8 cellular contexts compared by ENCODE assay signal in the genomic region with DNA sequence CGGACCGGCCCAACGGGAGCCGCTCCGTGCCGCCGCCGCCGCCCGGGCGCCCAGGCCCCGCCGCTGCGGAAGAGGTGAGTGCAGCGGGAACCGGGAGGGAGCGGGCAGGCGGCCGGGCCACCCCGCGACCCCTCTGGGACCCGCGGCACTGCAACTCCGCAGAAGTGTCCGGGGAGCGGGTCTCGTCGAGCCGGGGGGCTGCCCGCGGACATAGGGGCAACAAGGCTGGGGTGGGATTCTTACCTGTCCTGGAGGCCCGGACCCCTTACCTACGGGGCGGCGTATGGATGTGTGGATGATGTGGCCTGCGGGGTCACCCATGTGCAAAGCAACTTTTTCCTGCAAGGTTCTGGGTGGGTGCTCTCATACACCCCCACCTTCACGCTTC. TPM values are rescaled to one million over a fixed set of nuclear protein-coding genes. Genes with fewer than 3 reads are reported as not detected.
DNase-seq lines count a peak whose midpoint lies in the region; ATAC-seq and TF ChIP-seq lines count a peak whose summit lies in the region.

No MANE protein-coding gene starts in this region.

- peak overlapping the region; percentile 74 for H3K9ac ChIP-seq in mammary epithelial cell (ENCODE audit: insufficient read depth, low read length)

- H3K4me3 ChIP-seq in cardiac muscle cell = peak overlapping the region; percentile 47
- peak overlapping the region; percentile 69 to 84 (median 71) for H3K4me3 ChIP-seq in mammary epithelial cell (replicated peaks in 1 of 3; ENCODE audit: insufficient read depth in 1 of 3, low read depth in 2 of 3, low read length in 3 of 3)
- peak overlapping the region; percentile 60 for H3K4me3 ChIP-seq in urinary bladder (ENCODE audit: low read depth, low read length)

- H3K27me3 Mint-ChIP-seq in mesothelial cell of epicardium (ENCODE audit: low read depth) = peaks cover 2% of the 10 kb centered on the region

- peaks cover 36% of the 10 kb centered on the region for H3K4me1 ChIP-seq in cardiac muscle cell (ENCODE audit: low read depth)
- peaks cover 71% of the 10 kb centered on the region for H3K4me1 ChIP-seq in mammary epithelial cell (ENCODE audit: insufficient read depth, low read length)
- no peaks in the 10 kb centered on the region for H3K4me1 ChIP-seq in urinary bladder (ENCODE audit: insufficient read depth)

- dilution Hi-C loops in mammary epithelial cell (cut with HindIII; ENCODE audit: low sequenced_read_pairs) = no loop called here

- no peaks in the 10 kb centered on the region for H3K27me3 ChIP-seq in cardiac muscle cell
- no peaks in the 10 kb centered on the region for H3K27me3 ChIP-seq in mammary epithelial cell (ENCODE audit: insufficient read depth, low read length)

- WGBS in mammary epithelial cell (ENCODE audit: low coverage, missing lambda C conversion rate) = 1% methylated on average over 14 of the region's 37 CpGs
- WGBS in urinary bladder = 4% methylated on average over 37 of the region's 37 CpGs

- TF ChIP-seq CTCF in cardiac muscle cell (IDR thresholded peaks at IDR 0.05; ENCODE audit: low read depth, low read length) = no peak
- TF ChIP-seq CTCF in mammary epithelial cell (conservative IDR thresholded peaks at IDR 0.05 in 1 of 2, IDR thresholded peaks at IDR 0.05 in 1 of 2; ENCODE audit: extremely low read depth in 1 of 2, insufficient read depth in 1 of 2, low read depth in 1 of 2, low read length in 2 of 2) = no peak
- no peak for TF ChIP-seq CTCF in mesothelial cell of epicardium (IDR thresholded peaks at IDR 0.05; ENCODE audit: unreplicated experiment)

- DNase-seq in cardiac muscle cell (ENCODE audit: low read depth in 1 of 2, low spot score in 1 of 2) = no peak
- no peak for DNase-seq in left cardiac atrium
- no peak for DNase-seq in mammary epithelial cell
- DNase-seq in mesothelial cell of epicardium (ENCODE audit: low spot score in 2 of 2, unreplicated experiment in 2 of 2) = no peak
- no peak for DNase-seq in SK-N-DZ (ENCODE audit: low spot score)
- no peak for DNase-seq in COR-L47 (lab: John Stamatoyannopoulos, UW)

- peak overlapping the region; percentile 92 for H3K4me3 Mint-ChIP-seq in mesothelial cell of epicardium

- H3K9me3 ChIP-seq in cardiac muscle cell (ENCODE audit: low read depth) (no peaks in the 10 kb centered on the region), mammary epithelial cell (replicated peaks; ENCODE audit: insufficient read depth, low read length) (no peaks in the 10 kb centered on the region)

- ATAC-seq in left cardiac atrium (no peak), GM18870 (IDR thresholded peaks at IDR 0.05; ENCODE audit: unreplicated experiment) (no peak)

- peak overlapping the region; percentile 71 for H3K27ac ChIP-seq in cardiac muscle cell
- H3K27ac ChIP-seq in mammary epithelial cell (ENCODE audit: insufficient read depth, low read depth, low read length) = peak overlapping the region; percentile 67
- H3K27ac ChIP-seq in urinary bladder (ENCODE audit: low read depth) = peak overlapping the region; percentile 26

- BruUV-seq in mammary epithelial cell (replicated peaks; lab: Mats Ljungman, UMichigan) = no TSS peak

- peak overlapping the region; percentile 86 for H3K27ac Mint-ChIP-seq in mesothelial cell of epicardium

- CTCF ChIA-PET in mammary epithelial cell (lab: Charles Lee; ENCODE audit: low non-redundant PET) = no interaction called here

- peaks cover 78% of the 10 kb centered on the region for H3K4me1 Mint-ChIP-seq in mesothelial cell of epicardium

- no peaks in the 10 kb centered on the region for H3K9me3 Mint-ChIP-seq in mesothelial cell of epicardium

- no peaks in the 10 kb centered on the region for H4K20me1 ChIP-seq in mammary epithelial cell (ENCODE audit: insufficient read depth, low read length)

- H2AFZ ChIP-seq in mammary epithelial cell (ENCODE audit: low read depth, low read length) = peak overlapping the region; percentile 6

- peaks cover 4% of the 10 kb centered on the region for H3K36me3 Mint-ChIP-seq in mesothelial cell of epicardium

- H3K4me2 ChIP-seq in mammary epithelial cell (ENCODE audit: insufficient read depth, low read depth, low read length) = peak overlapping the region; percentile 90

- H3K36me3 ChIP-seq in cardiac muscle cell = no peaks in the 10 kb centered on the region
- peaks cover 2% of the 10 kb centered on the region for H3K36me3 ChIP-seq in mammary epithelial cell (ENCODE audit: insufficient read depth, low read length)
- H3K36me3 ChIP-seq in urinary bladder (ENCODE audit: insufficient read depth) = no peaks in the 10 kb centered on the region

- peaks cover 55% of the 10 kb centered on the region for H3K79me2 ChIP-seq in mammary epithelial cell (ENCODE audit: insufficient read depth, low read length)

- in situ Hi-C loops in mammary epithelial cell (cut with MboI; ENCODE audit: low sequenced_read_pairs in 2 of 2) = no loop called here

- intact Hi-C loops in left cardiac atrium (cut with DNase I) (no loop called here), mammary epithelial cell (cut with micrococcal nuclease) (loop anchor here (1.0 kb wide), 2 partner anchors 9 to 34 kb away; no protein-coding TSS in a partner anchor)

RNA-seq across cellular contexts. Expression of a gene that starts 0.4 kb away (rescaled TPM):
- total RNA-seq in cardiac muscle cell (21.0 and 27.6 TPM in 2 replicates), left cardiac atrium (10 to 100 TPM; 12.5 to 24.0 TPM), mammary epithelial cell (100 to 1,000 TPM; 102 to 129 TPM), mesothelial cell of epicardium (94.5 to 101 TPM (median 99.1 TPM) in 3 replicates), urinary bladder (10.8 TPM)
- polyA plus RNA-seq in cardiac muscle cell (20.0 and 21.8 TPM in 2 replicates), mammary epithelial cell (108 TPM), urinary bladder (35.1 TPM)
- 76.2 TPM for polyA minus RNA-seq in mammary epithelial cell
- polyA plus RNA-seq in SK-N-DZ (2014; cell fraction: cytosol; rRNA removed) = 9.8 and 12.1 TPM in 2 replicates
- polyA plus RNA-seq in SK-N-DZ (2014; cell fraction: nucleus; rRNA removed) = 17.6 and 21.8 TPM in 2 replicates

RNA-seq across cellular contexts. Expression of a gene that starts 35.9 kb away (rescaled TPM):
- not detected in 2 replicates for total RNA-seq in cardiac muscle cell
- not detected in 2 replicates for polyA plus RNA-seq in cardiac muscle cell
- total RNA-seq in left cardiac atrium = not detected
- 1 to 10 TPM in 1 of 2 donors, under 1 TPM in 1; 0.17 to 1.8 TPM for total RNA-seq in mammary epithelial cell
- polyA plus RNA-seq in mammary epithelial cell = 0.05 TPM
- not detected for polyA minus RNA-seq in mammary epithelial cell
- total RNA-seq in mesothelial cell of epicardium = 0.27 to 0.98 TPM (median 0.55 TPM) in 3 replicates
- total RNA-seq in urinary bladder = not detected
- polyA plus RNA-seq in urinary bladder = not detected
- polyA plus RNA-seq in SK-N-DZ (2014; cell fraction: cytosol; rRNA removed) = 0.20 TPM in 1 of 2 replicates, not detected in the other
- not detected in 2 replicates for polyA plus RNA-seq in SK-N-DZ (2014; cell fraction: nucleus; rRNA removed)

RNA-seq across cellular contexts. Expression of a gene that starts 49.6 kb away (rescaled TPM):
- 9.5 and 14.7 TPM in 2 replicates for total RNA-seq in cardiac muscle cell
- 13.4 and 18.5 TPM in 2 replicates for polyA plus RNA-seq in cardiac muscle cell
- total RNA-seq in left cardiac atrium = 1 to 10 TPM; 5.2 to 7.7 TPM
- total RNA-seq in mammary epithelial cell = under 1 TPM in 1 of 2 donors, not detected in 1; 0.67 TPM
- polyA plus RNA-seq in mammary epithelial cell = 0.06 TPM
- polyA minus RNA-seq in mammary epithelial cell = not detected
- 0.84 to 2.5 TPM (median 1.8 TPM) in 3 replicates for total RNA-seq in mesothelial cell of epicardium
- total RNA-seq in urinary bladder = 0.63 TPM
- polyA plus RNA-seq in urinary bladder = 0.14 TPM
- 0.03 and 0.39 TPM in 2 replicates for polyA plus RNA-seq in SK-N-DZ (2014; cell fraction: cytosol; rRNA removed)
- 0.22 and 1.5 TPM in 2 replicates for polyA plus RNA-seq in SK-N-DZ (2014; cell fraction: nucleus; rRNA removed)
